Comparison of ENCODE assay signal across 1 cellular context in the genomic region with DNA sequence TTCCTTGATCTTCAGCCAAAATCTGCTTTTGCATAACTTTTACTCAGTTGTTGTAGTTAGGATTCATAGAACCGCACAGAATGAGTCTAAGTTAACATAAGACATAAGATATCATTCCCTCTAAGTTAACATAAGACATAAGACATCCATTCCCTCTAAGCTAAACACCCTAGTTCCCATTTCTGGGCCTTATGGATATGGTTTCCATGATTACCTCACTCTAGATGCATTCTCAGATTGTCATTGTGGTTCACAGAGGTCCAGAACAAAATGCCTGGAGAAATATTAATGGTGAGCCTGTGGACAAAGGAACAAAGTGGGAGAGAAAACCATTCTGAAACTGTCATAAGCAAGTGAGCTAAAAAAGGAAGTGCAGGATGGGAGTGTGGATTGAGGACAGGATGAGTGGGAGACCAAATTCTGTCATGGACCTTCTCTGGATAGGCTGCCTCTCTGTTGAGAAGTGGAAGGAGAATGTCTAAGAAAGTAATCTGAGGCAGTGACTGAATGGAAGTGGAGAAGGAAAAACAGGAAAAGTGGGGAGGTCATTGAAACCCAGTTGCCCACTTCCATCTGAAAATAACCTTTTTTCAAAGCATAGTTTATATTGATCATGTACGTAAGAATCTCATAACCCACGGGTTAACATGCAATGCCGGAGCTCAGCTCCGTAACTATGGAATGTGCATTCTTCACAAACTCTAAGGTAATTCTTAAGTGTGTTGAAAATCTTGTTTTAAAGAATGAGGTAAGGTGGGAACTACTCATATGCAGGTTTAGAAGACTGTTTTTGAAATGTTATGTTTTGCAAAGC.
TF ChIP-seq lines count a peak whose summit lies in the region.

No MANE protein-coding gene starts in this region.

TF ChIP-seq in endothelial cell of umbilical vein, 7 proteins besides CTCF, POLR2A, EP300 and RAD21:
- TF ChIP-seq EZH2 (IDR thresholded peaks at IDR 0.05; ENCODE audit: borderline replicate concordance, low read depth, low read length, severe bottlenecking): no peak
- no peak for TF ChIP-seq POLR2AphosphoS5 (IDR thresholded peaks at IDR 0.05; ENCODE audit: insufficient read depth, low read depth, low read length)
- TF ChIP-seq MYC (IDR thresholded peaks at IDR 0.05; ENCODE audit: low read depth, low read length): no peak
- TF ChIP-seq GATA2 (IDR thresholded peaks at IDR 0.05; ENCODE audit: insufficient read depth, insufficient read length, low read depth, low read length): no peak
- no peak for TF ChIP-seq FOS (IDR thresholded peaks at IDR 0.05; ENCODE audit: borderline replicate concordance, insufficient read depth, low read length)
- TF ChIP-seq MAX (IDR thresholded peaks at IDR 0.05; ENCODE audit: insufficient read depth, insufficient read length): no peak
- no peak for TF ChIP-seq JUN (IDR thresholded peaks at IDR 0.05; ENCODE audit: borderline replicate concordance, insufficient read depth, insufficient read length, low read depth)
